9 cellular contexts compared by ENCODE assay signal in genomic region chr1:157961805-157962762, GRCh38. TPM values are rescaled to one million over a fixed set of nuclear protein-coding genes. Genes with fewer than 3 reads are reported as not detected.
DNase-seq lines count a peak whose midpoint lies in the region; TF ChIP-seq lines count a peak whose summit lies in the region.
"Had no signal": no experiment of that assay in that cellular context is flagged by ENCODE, and none has a peak within 500 bp of the region (broad histone marks: within the 10 kb centered on the region; RNA-seq: fewer than 3 reads in every experiment).

No MANE protein-coding gene starts in this region.

- H3K4me3 ChIP-seq in SJCRH30: no peak overlapping the region
- H3K4me3 ChIP-seq in vagina: no peak overlapping the region

- H3K9me3 ChIP-seq in SJCRH30 (replicated peaks) (no peaks in the 10 kb centered on the region), vagina (no peaks in the 10 kb centered on the region)

- DNase-seq in DMS53 (lab: John Stamatoyannopoulos, UW) (peak; percentile 28), H4 (ENCODE audit: low spot score) (peak; percentile 45), SJCRH30 (peak; percentile 9 to 23), iris pigment epithelial cell (ENCODE audit: low read depth) (peak; percentile 83), hippocampal formation (lab: John Stamatoyannopoulos, UW) (no peak), vagina (ENCODE audit: extremely low spot score in 2 of 2) (no peak), NCI-H1092 (lab: John Stamatoyannopoulos, UW) (no peak), NCI-H446 treated with DMSO at 0.1 percent for 48 hours (lab: John Stamatoyannopoulos, UW) (no peak)
- DNase-seq: NCI-H524 had no signal

- H3K27ac ChIP-seq in SJCRH30: no peak overlapping the region
- H3K27ac ChIP-seq in vagina: no peak overlapping the region

- H3K4me1 ChIP-seq in SJCRH30 (no peaks in the 10 kb centered on the region), vagina (no peaks in the 10 kb centered on the region)

- no peak for TF ChIP-seq CTCF in vagina (IDR thresholded peaks at IDR 0.05)

- H3K36me3 ChIP-seq in SJCRH30: no peaks in the 10 kb centered on the region
- H3K36me3 ChIP-seq in vagina: no peaks in the 10 kb centered on the region

- intact Hi-C loops in vagina (cut with DNase I): no loop called here

- H3K27me3 ChIP-seq in SJCRH30: peaks cover 3% of the 10 kb centered on the region; the same call in 1 of the 2 replicates
- H3K27me3 ChIP-seq in vagina: no peaks in the 10 kb centered on the region

- no peak for TF ChIP-seq POLR2A in vagina (IDR thresholded peaks at IDR 0.05)

RNA-seq across cellular contexts. Expression of gene KIRREL1, which starts 31.4 kb away (rescaled TPM):
- total RNA-seq in H4 (2014; rRNA removed; shearing (Covaris generic)): 35.2 and 38.4 TPM in 2 replicates
- 26.3 and 26.4 TPM in 2 replicates for total RNA-seq in SJCRH30 (2014; rRNA removed; shearing (Covaris generic))
- total RNA-seq in vagina: 34.9 TPM

Comparison
In these comparisons a context has a peak if more than half of its experiments do, and no peak if none do; other contexts are left out.
1. DNase-seq: peak in DMS53 (single experiment), H4 (single experiment), SJCRH30 (2 of 2) and iris pigment epithelial cell (single experiment); none in hippocampal formation (0 of 2), vagina (0 of 2), NCI-H1092 (single experiment) and NCI-H446 treated with DMSO at 0.1 percent for 48 hours (single experiment).